ENCODE assay signal across 6 cellular contexts in the genomic region with DNA sequence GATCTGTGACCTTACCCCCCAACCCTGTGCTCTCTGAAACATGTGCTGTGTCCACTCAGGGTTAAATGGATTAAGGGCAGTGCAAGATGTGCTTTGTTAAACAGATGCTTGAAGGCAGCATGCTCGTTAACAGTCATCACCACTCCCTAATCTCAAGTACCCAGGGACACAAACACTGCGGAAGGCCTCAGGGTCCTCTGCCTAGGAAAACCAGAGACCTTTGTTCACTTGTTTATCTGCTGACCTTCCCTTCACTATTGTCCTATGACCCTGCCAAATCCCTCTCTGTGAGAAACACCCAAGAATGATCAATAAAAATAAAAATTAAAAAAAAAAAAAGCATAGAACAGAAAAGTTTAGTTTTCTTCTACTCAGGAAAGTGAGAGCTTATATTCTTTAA. TPM values are rescaled to one million over a fixed set of nuclear protein-coding genes. Genes with fewer than 3 reads are reported as not detected.
DNase-seq lines count a peak whose midpoint lies in the region; ATAC-seq, FAIRE-seq and TF ChIP-seq lines count a peak whose summit lies in the region.
"Not testable (repeated sequence)": the region's sequence is repeated elsewhere in the genome, so short reads cannot be mapped to it uniquely, and the experiment has no call there.

No MANE protein-coding gene starts in this region.

- H3K9me3 ChIP-seq in K562 (replicated peaks; ENCODE audit: control insufficient read depth, insufficient read depth, low read depth, low read length); HepG2 (ENCODE audit: low read length); neural progenitor cell (ENCODE audit: low read depth): not testable (repeated sequence)

- H4K20me1 ChIP-seq in K562 (replicated peaks; ENCODE audit: control insufficient read depth, insufficient read depth, low read length) (peaks cover 20% of the 10 kb centered on the region), neural progenitor cell (ENCODE audit: low read depth) (peaks cover 15% of the 10 kb centered on the region)
- H4K20me1 ChIP-seq in HepG2 (ENCODE audit: insufficient read depth, low read length): not testable (repeated sequence)

- H3K9me1 ChIP-seq in K562 (ENCODE audit: control insufficient read depth, insufficient read depth, low read length): not testable (repeated sequence)

- H2AFZ ChIP-seq in K562 (ENCODE audit: low read depth, low read length); HepG2 (ENCODE audit: low read length); neural progenitor cell (replicated peaks): not testable (repeated sequence)

- POLR2A ChIA-PET in K562 (lab: Yijun Ruan, JAX): not testable (repeated sequence)
- POLR2A ChIA-PET in HepG2 (lab: Yijun Ruan, JAX): interaction anchor here (1.4 kb wide), 1 partner anchor 9 kb away, joined by 10 read pairs; the partner anchor contains the start of gene PTPN2

- CTCF ChIA-PET in K562 (lab: Yijun Ruan, JAX; ENCODE audit: low intra/inter-chr PET ratio); HepG2 (lab: Yijun Ruan, JAX; ENCODE audit: low intra/inter-chr PET ratio, low total read pairs): not testable (repeated sequence)

- ATAC-seq in K562, HepG2: not testable (repeated sequence)

- WGBS in K562 (ENCODE audit: insufficient coverage, low coverage, missing lambda C conversion rate): no CpG with 5 or more reads among the region's 2 CpGs
- 12% methylated on average over 2 of the region's 2 CpGs for WGBS in HepG2 (ENCODE audit: low lambda C conversion rate)

- H3K27me3 ChIP-seq in K562 (ENCODE audit: control insufficient read depth in 2 of 2, insufficient read depth in 2 of 2, low read length in 2 of 2); HepG2 (ENCODE audit: control insufficient read depth in 1 of 2, insufficient read depth in 2 of 2, low read length in 2 of 2); neural progenitor cell: not testable (repeated sequence)

- H3K27me3 Mint-ChIP-seq in glutamatergic neuron (ENCODE audit: unreplicated experiment); neural progenitor cell (ENCODE audit: insufficient read depth, low read depth): not testable (repeated sequence)

- H3K4me3 Mint-ChIP-seq in glutamatergic neuron (ENCODE audit: unreplicated experiment); neural progenitor cell: not testable (repeated sequence)

- not testable (repeated sequence) for H3K36me3 Mint-ChIP-seq in glutamatergic neuron (ENCODE audit: unreplicated experiment)
- H3K36me3 Mint-ChIP-seq in neural progenitor cell: peaks cover 23% of the 10 kb centered on the region

- not testable (repeated sequence) for BruUV-seq in K562 (replicated peaks; lab: Mats Ljungman, UMichigan); HepG2 (replicated peaks; lab: Mats Ljungman, UMichigan)

- not testable (repeated sequence) for H3K4me3 ChIP-seq in K562; HepG2 (replicated peaks in 1 of 3; ENCODE audit: insufficient read depth in 1 of 3, low read depth in 2 of 3, low read length in 3 of 3); neural progenitor cell

- H3K4me1 ChIP-seq in K562 (replicated peaks in 1 of 2; ENCODE audit: control insufficient read depth in 2 of 2, insufficient read depth in 2 of 2, low read length in 2 of 2) (peaks cover 15 to 35% of the 10 kb centered on the region in 2 experiments), HepG2 (ENCODE audit: insufficient read depth, low read length) (peaks cover 44% of the 10 kb centered on the region), neural progenitor cell (peaks cover 15% of the 10 kb centered on the region)

- H3K9ac ChIP-seq in K562 (ENCODE audit: insufficient read depth in 1 of 2, low read depth in 2 of 2, low read length in 2 of 2); HepG2 (ENCODE audit: insufficient read depth, low read depth, low read length); neural progenitor cell: not testable (repeated sequence)

- TF ChIP-seq RAD21 in K562 (CRISPR knock-in tag; conservative IDR thresholded peaks at IDR 0.05 in 1 of 2, IDR thresholded peaks at IDR 0.05 in 1 of 2); HepG2 (CRISPR knock-in tag; IDR thresholded peaks at IDR 0.05): not testable (repeated sequence)

- not testable (repeated sequence) for H3K4me2 ChIP-seq in K562 (ENCODE audit: insufficient read depth, low read length); HepG2 (ENCODE audit: low read depth, low read length); neural progenitor cell

- H3K4me1 Mint-ChIP-seq in glutamatergic neuron (ENCODE audit: low read depth, unreplicated experiment): peaks cover 11% of the 10 kb centered on the region
- not testable (repeated sequence) for H3K4me1 Mint-ChIP-seq in neural progenitor cell

- H3K27ac ChIP-seq in 22Rv1: 0 out of 2 replicates have a peak overlapping the region, but pooled peaks have one; percentile 25
- peak overlapping the region; percentile 31 for H3K27ac ChIP-seq in VCaP
- H3K27ac ChIP-seq in K562 (ENCODE audit: extremely low read depth, low read depth, low read length): peak overlapping the region; percentile 61; the same call in 1 of the 3 replicates
- H3K27ac ChIP-seq in HepG2 (ENCODE audit: extremely low read length, insufficient read depth, low read length): not testable (repeated sequence)
- peak overlapping the region; percentile 25 for H3K27ac ChIP-seq in neural progenitor cell

- not testable (repeated sequence) for H3F3A ChIP-seq in neural progenitor cell (ENCODE audit: low read depth)

- not testable (repeated sequence) for DNase-seq in K562 (ENCODE audit: extremely low read depth in 1 of 4, low spot score in 3 of 4); glutamatergic neuron; HepG2 (ENCODE audit: low spot score); neural progenitor cell (ENCODE audit: low spot score)

- intact Hi-C loops in K562 (cut with micrococcal nuclease); HepG2 (cut with micrococcal nuclease; ENCODE audit: unreplicated experiment): not testable (repeated sequence)

- TF ChIP-seq POLR2A in K562 (conservative IDR thresholded peaks at IDR 0.05); HepG2 (IDR thresholded peaks at IDR 0.05; ENCODE audit: insufficient read depth in 1 of 2, low read depth in 2 of 2, low read length in 2 of 2): not testable (repeated sequence)

- H3K27ac Mint-ChIP-seq in glutamatergic neuron (ENCODE audit: unreplicated experiment): peak overlapping the region; percentile 94
- H3K27ac Mint-ChIP-seq in neural progenitor cell: not testable (repeated sequence)

- H3K36me3 ChIP-seq in K562 (ENCODE audit: control insufficient read depth, insufficient read depth, low read length); HepG2 (replicated peaks in 1 of 2; ENCODE audit: control insufficient read depth in 1 of 2, insufficient read depth in 2 of 2, low read length in 2 of 2); neural progenitor cell: not testable (repeated sequence)

- H3K79me2 ChIP-seq in K562 (ENCODE audit: control insufficient read depth, insufficient read depth, low read length) (peaks cover 68% of the 10 kb centered on the region), HepG2 (ENCODE audit: insufficient read depth, low read length) (peaks cover 66% of the 10 kb centered on the region), neural progenitor cell (ENCODE audit: low read depth) (peaks cover 77% of the 10 kb centered on the region)

- in situ Hi-C loops in K562 (cut with MboI); HepG2 (cut with HindIII; ENCODE audit: extremely low pct_ligation_motif_present, low pct_unique_long_range_greater_than_20kb): not testable (repeated sequence)

- H3K9me3 Mint-ChIP-seq in glutamatergic neuron (ENCODE audit: unreplicated experiment): peaks cover 11% of the 10 kb centered on the region
- H3K9me3 Mint-ChIP-seq in neural progenitor cell: peaks cover 18% of the 10 kb centered on the region

- FAIRE-seq in K562 (lab: Jason Lieb, UNC); HepG2 (lab: Jason Lieb, UNC): not testable (repeated sequence)

- TF ChIP-seq EP300 in K562 (IDR thresholded peaks at IDR 0.05; ENCODE audit: low read length); HepG2 (IDR thresholded peaks at IDR 0.05; ENCODE audit: low read depth in 2 of 2, low read length in 2 of 2); HepG2 (CRISPR knock-in tag; IDR thresholded peaks at IDR 0.05; ENCODE audit: borderline replicate concordance): not testable (repeated sequence)

- TF ChIP-seq CTCF in 22Rv1 (IDR thresholded peaks at IDR 0.05); VCaP (conservative IDR thresholded peaks at IDR 0.05); K562 (IDR thresholded peaks at IDR 0.05 in 2 of 3, conservative IDR thresholded peaks at IDR 0.05 in 1 of 3; ENCODE audit: insufficient read depth in 2 of 3, low read depth in 1 of 3, low read length in 3 of 3); glutamatergic neuron (IDR thresholded peaks at IDR 0.05; ENCODE audit: partially characterized antibody, unreplicated experiment); HepG2 (CRISPR knock-in tag; IDR thresholded peaks at IDR 0.05); neural progenitor cell (IDR thresholded peaks at IDR 0.05): not testable (repeated sequence)

RNA-seq across cellular contexts. Expression of gene PTPN2, which starts 9.0 kb away (rescaled TPM):
- total RNA-seq in K562 (2011; cell fraction: chromatin; rRNA removed; ENCODE audit: low replicate concordance): 18.9 and 43.2 TPM in 2 replicates
- total RNA-seq in K562 (2011; cell fraction: nucleolus; rRNA removed): 13.0 and 20.3 TPM in 2 replicates
- total RNA-seq in K562 (2011; cell fraction: nucleoplasm; rRNA removed): 23.4 and 36.6 TPM in 2 replicates
- 33.1 and 38.3 TPM in 2 replicates for total RNA-seq in K562 (2014; rRNA removed)
- 56.4 and 67.9 TPM in 2 replicates for total RNA-seq in K562 (2014; rRNA removed; fragmentation: Illumina TruSeq; extraction: Trizol)
- 63.6 and 66.4 TPM in 2 replicates for total RNA-seq in K562 (2015; rRNA removed; fragmentation: Illumina TruSeq; extraction: Trizol)
- total RNA-seq in K562 (2021): 37.6 and 40.3 TPM in 2 replicates
- 39.9 and 44.8 TPM in 2 replicates for polyA plus RNA-seq in K562 (2011; rRNA removed)
- 7.5 and 17.5 TPM in 2 replicates for polyA plus RNA-seq in K562 (2011; cell fraction: cytosol; rRNA removed)
- 15.5 and 21.0 TPM in 2 replicates for polyA plus RNA-seq in K562 (2011; cell fraction: nucleus; rRNA removed)
- polyA plus RNA-seq in K562 (2012): 36.4 and 37.3 TPM in 2 replicates
- polyA plus RNA-seq in K562 (2014; fragmentation: Illumina TruSeq; extraction: Trizol): 48.1 and 58.3 TPM in 2 replicates
- polyA plus RNA-seq in K562 (2014; fragmentation: Nextera tagmentation; extraction: Ambion mirVana): 10 to 100 TPM; 36.6 to 46.3 TPM
- polyA plus RNA-seq in K562 (2014; rRNA removed): 35.0 and 43.8 TPM in 2 replicates
- polyA minus RNA-seq in K562 (2011; rRNA and poly(A)+ RNA removed): 46.7 and 65.3 TPM in 2 replicates
- polyA minus RNA-seq in K562 (2011; cell fraction: cytosol; rRNA and poly(A)+ RNA removed): 14.0 and 24.8 TPM in 2 replicates
- polyA minus RNA-seq in K562 (2011; cell fraction: nucleus; rRNA and poly(A)+ RNA removed): 11.2 and 19.8 TPM in 2 replicates
- total RNA-seq in glutamatergic neuron (ENCODE audit: unreplicated experiment): 33.3 TPM
- total RNA-seq in HepG2 (2016; rRNA removed; fragmentation: Illumina TruSeq; extraction: Trizol): 41.5 and 50.4 TPM in 2 replicates
- 49.3 and 52.6 TPM in 2 replicates for total RNA-seq in HepG2 (2016; cell fraction: cytosol; rRNA removed; fragmentation: Illumina TruSeq; extraction: Trizol; ENCODE audit: low read depth)
- total RNA-seq in HepG2 (2016; cell fraction: insoluble cytoplasmic fraction; rRNA removed; fragmentation: Illumina TruSeq; extraction: Trizol): 38.4 and 56.0 TPM in 2 replicates
- total RNA-seq in HepG2 (2016; cell fraction: membrane; rRNA removed; fragmentation: Illumina TruSeq; extraction: Trizol): 51.7 and 54.4 TPM in 2 replicates
- 26.0 and 29.7 TPM in 2 replicates for total RNA-seq in HepG2 (2016; cell fraction: nucleus; rRNA removed; fragmentation: Illumina TruSeq; extraction: Trizol)
- polyA plus RNA-seq in HepG2 (2011; rRNA removed): 19.0 and 24.9 TPM in 2 replicates
- polyA plus RNA-seq in HepG2 (2011; cell fraction: cytosol; rRNA removed): 10.2 and 14.5 TPM in 2 replicates
- 11.5 and 12.9 TPM in 2 replicates for polyA plus RNA-seq in HepG2 (2011; cell fraction: nucleus; rRNA removed)
- polyA plus RNA-seq in HepG2 (2012): 22.1 and 25.7 TPM in 2 replicates
- polyA plus RNA-seq in HepG2 (2016; cell fraction: cytosol; fragmentation: Illumina TruSeq; extraction: Trizol; ENCODE audit: low read depth): 32.5 and 35.5 TPM in 2 replicates
- 63.2 and 65.8 TPM in 2 replicates for polyA plus RNA-seq in HepG2 (2016; cell fraction: insoluble cytoplasmic fraction; fragmentation: Illumina TruSeq; extraction: Trizol; ENCODE audit: low read depth)
- 42.7 and 43.8 TPM in 2 replicates for polyA plus RNA-seq in HepG2 (2016; cell fraction: membrane; fragmentation: Illumina TruSeq; extraction: Trizol; ENCODE audit: low read depth)
- 42.7 and 47.1 TPM in 2 replicates for polyA plus RNA-seq in HepG2 (2016; cell fraction: nucleus; fragmentation: Illumina TruSeq; extraction: Trizol; ENCODE audit: insufficient read depth, low read depth)
- 15.3 and 15.9 TPM in 2 replicates for polyA minus RNA-seq in HepG2 (2011; rRNA and poly(A)+ RNA removed; ENCODE audit: low replicate concordance)
- polyA minus RNA-seq in HepG2 (2011; cell fraction: cytosol; rRNA and poly(A)+ RNA removed): 19.2 and 19.3 TPM in 2 replicates
- 31.0 and 33.9 TPM in 2 replicates for polyA minus RNA-seq in HepG2 (2011; cell fraction: nucleus; rRNA and poly(A)+ RNA removed)
- 47.7 and 57.9 TPM in 2 replicates for total RNA-seq in neural progenitor cell (ENCODE audit: low replicate concordance)
